In the genomic region with DNA sequence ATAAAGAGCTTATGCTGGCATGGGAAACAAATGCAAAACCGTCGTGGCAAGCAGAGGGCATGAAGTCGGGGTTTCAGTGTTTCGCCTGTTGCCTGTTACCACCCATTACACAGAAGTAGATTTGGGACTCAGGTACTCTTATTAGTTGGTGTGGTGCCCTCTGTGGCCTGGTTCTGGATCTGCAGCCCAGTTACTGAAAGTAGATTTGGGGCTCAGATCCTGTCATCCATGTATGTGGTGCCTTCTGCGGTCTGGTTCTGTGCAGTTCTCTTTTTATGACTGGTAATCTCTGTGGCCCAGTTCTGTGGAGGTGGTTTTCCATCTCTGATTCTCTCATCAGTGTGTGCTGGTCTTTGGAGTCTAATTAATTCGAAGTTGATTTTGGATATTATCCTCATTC, we compare ENCODE assay signal across 9 cellular contexts. TPM values are rescaled to one million over a fixed set of nuclear protein-coding genes. Genes with fewer than 3 reads are reported as not detected.
A peak's percentile ranks its signal among the peaks of the same experiment; 100 is the strongest.
DNase-seq lines count a peak whose midpoint lies in the region; ATAC-seq and TF ChIP-seq lines count a peak whose summit lies in the region.
"Had no signal": no experiment of that assay in that cellular context is flagged by ENCODE, and none has a peak within 500 bp of the region (broad histone marks: within the 10 kb centered on the region; RNA-seq: fewer than 3 reads in every experiment).

No MANE protein-coding gene starts in this region.

- DNase-seq in Calu3 (peak; percentile 12), WERI-Rb-1 (peak; percentile 55), glomerular visceral epithelial cell (ENCODE audit: extremely low spot score) (peak; percentile 22), upper lobe of right lung (no peak), dedifferentiated amniotic fluid mesenchymal stem cell (ENCODE audit: extremely low spot score) (no peak)
- DNase-seq in activated T-helper 1 cell treated with anti-CD3 and anti-CD28 coated beads, Interleukin-12 subunit alpha, Interleukin-12 subunit beta, Interleukin-2, Interleukin-4 antibody, amounts not matched to agents 30 ng/mL and 10 ng/mL and 1 ng/mL, durations not matched to agents 14 hours and 24 hours and 36 hours (ENCODE audit: low spot score), result no peak

- no peaks in the 10 kb centered on the region for H3K27me3 Mint-ChIP-seq in Calu3 (ENCODE audit: unreplicated experiment)
- peaks cover 3% of the 10 kb centered on the region for H3K27me3 Mint-ChIP-seq in activated T-helper 1 cell treated with anti-CD3 and anti-CD28 coated beads, Interleukin-12 subunit alpha, Interleukin-12 subunit beta, Interleukin-2, Interleukin-4 antibody, amounts not matched to agents 30 ng/mL and 10 ng/mL and 1 ng/mL, durations not matched to agents 14 hours and 24 hours and 36 hours (ENCODE audit: insufficient read depth)

- H3K4me1 Mint-ChIP-seq in Calu3 (ENCODE audit: low read depth, unreplicated experiment), result no peaks in the 10 kb centered on the region
- no peaks in the 10 kb centered on the region for H3K4me1 Mint-ChIP-seq in activated T-helper 1 cell treated with anti-CD3 and anti-CD28 coated beads, Interleukin-12 subunit alpha, Interleukin-12 subunit beta, Interleukin-2, Interleukin-4 antibody, amounts not matched to agents 30 ng/mL and 10 ng/mL and 1 ng/mL, durations not matched to agents 14 hours and 24 hours and 36 hours (ENCODE audit: low read depth)

- H3K4me3 Mint-ChIP-seq in Calu3 (ENCODE audit: low read depth, unreplicated experiment), result no peak overlapping the region
- H3K4me3 Mint-ChIP-seq in activated T-helper 1 cell treated with anti-CD3 and anti-CD28 coated beads, Interleukin-12 subunit alpha, Interleukin-12 subunit beta, Interleukin-2, Interleukin-4 antibody, amounts not matched to agents 30 ng/mL and 10 ng/mL and 1 ng/mL, durations not matched to agents 14 hours and 24 hours and 36 hours, result no peak overlapping the region

- H3K9me3 Mint-ChIP-seq in Calu3 (ENCODE audit: low read depth, unreplicated experiment), result no peaks in the 10 kb centered on the region
- H3K9me3 Mint-ChIP-seq in activated T-helper 1 cell treated with anti-CD3 and anti-CD28 coated beads, Interleukin-12 subunit alpha, Interleukin-12 subunit beta, Interleukin-2, Interleukin-4 antibody, amounts not matched to agents 30 ng/mL and 10 ng/mL and 1 ng/mL, durations not matched to agents 14 hours and 24 hours and 36 hours, result no peaks in the 10 kb centered on the region

- H3K36me3 ChIP-seq in WERI-Rb-1 (peaks cover 20% of the 10 kb centered on the region), upper lobe of right lung (no peaks in the 10 kb centered on the region)
- H3K36me3 ChIP-seq: SJCRH30 had no signal

- intact Hi-C loops in Calu3 (cut with micrococcal nuclease; ENCODE audit: unreplicated experiment), result no loop called here
- intact Hi-C loops in upper lobe of right lung (cut with DNase I), result no loop called here
- intact Hi-C loops in activated T-helper 1 cell treated with anti-CD3 and anti-CD28 coated beads, Interleukin-12 subunit alpha, Interleukin-12 subunit beta, Interleukin-2, Interleukin-4 antibody, amounts not matched to agents 30 ng/mL and 10 ng/mL and 1 ng/mL, durations not matched to agents 14 hours and 24 hours and 36 hours (cut with micrococcal nuclease), result no loop called here

- H3K36me3 Mint-ChIP-seq in Calu3 (ENCODE audit: insufficient read depth, unreplicated experiment), result no peaks in the 10 kb centered on the region
- H3K36me3 Mint-ChIP-seq in activated T-helper 1 cell treated with anti-CD3 and anti-CD28 coated beads, Interleukin-12 subunit alpha, Interleukin-12 subunit beta, Interleukin-2, Interleukin-4 antibody, amounts not matched to agents 30 ng/mL and 10 ng/mL and 1 ng/mL, durations not matched to agents 14 hours and 24 hours and 36 hours (ENCODE audit: low read depth), result no peaks in the 10 kb centered on the region

- H3K4me1 ChIP-seq in upper lobe of right lung, result no peaks in the 10 kb centered on the region
- H3K4me1 ChIP-seq: SJCRH30 had no signal

- no peak for TF ChIP-seq CTCF in Calu3 (IDR thresholded peaks at IDR 0.05; ENCODE audit: unreplicated experiment)
- TF ChIP-seq CTCF in WERI-Rb-1 (IDR thresholded peaks at IDR 0.05; ENCODE audit: low read depth, low read length), result peak; percentile 80
- TF ChIP-seq CTCF in upper lobe of right lung (IDR thresholded peaks at IDR 0.05), result peak; percentile 43

- BruUV-seq in Calu3 (replicated peaks; lab: Mats Ljungman, UMichigan), result no TSS peak

- H3K27ac ChIP-seq in WERI-Rb-1 (no peak overlapping the region), upper lobe of right lung (no peak overlapping the region)
- H3K27ac ChIP-seq: SJCRH30 had no signal

- CTCF ChIA-PET in Calu3 (lab: Charles Lee), result no interaction called here

- H3K27me3 ChIP-seq in WERI-Rb-1 (ENCODE audit: insufficient read depth, low read depth, severe bottlenecking) (no peaks in the 10 kb centered on the region), upper lobe of right lung (no peaks in the 10 kb centered on the region)
- H3K27me3 ChIP-seq: SJCRH30 had no signal

- H3K27ac Mint-ChIP-seq in Calu3 (ENCODE audit: unreplicated experiment), result no peak overlapping the region
- H3K27ac Mint-ChIP-seq in activated T-helper 1 cell treated with anti-CD3 and anti-CD28 coated beads, Interleukin-12 subunit alpha, Interleukin-12 subunit beta, Interleukin-2, Interleukin-4 antibody, amounts not matched to agents 30 ng/mL and 10 ng/mL and 1 ng/mL, durations not matched to agents 14 hours and 24 hours and 36 hours, result no peak overlapping the region

- no peak overlapping the region for H3K4me3 ChIP-seq in WERI-Rb-1 (ENCODE audit: low read depth, low read length)
- no peak overlapping the region for H3K4me3 ChIP-seq in upper lobe of right lung
- H3K4me3 ChIP-seq: SJCRH30 had no signal

- peak; percentile 63 for ATAC-seq in GM18907 (IDR thresholded peaks at IDR 0.05; ENCODE audit: unreplicated experiment)
- ATAC-seq in HG03354 (IDR thresholded peaks at IDR 0.05; ENCODE audit: poor library complexity, severe bottlenecking, unreplicated experiment), result peak; percentile 81
- ATAC-seq in upper lobe of right lung, result peak; percentile 49

- H3K9me3 ChIP-seq in WERI-Rb-1 (ENCODE audit: severe bottlenecking), result no peaks in the 10 kb centered on the region
- H3K9me3 ChIP-seq in upper lobe of right lung, result no peaks in the 10 kb centered on the region
- H3K9me3 ChIP-seq: SJCRH30 had no signal

RNA-seq across cellular contexts. Expression of a gene that starts 45.2 kb away (rescaled TPM):
- total RNA-seq in Calu3 (2022), result 13.8 and 14.3 TPM in 2 replicates
- 14.2 TPM for total RNA-seq in upper lobe of right lung
- total RNA-seq in activated T-helper 1 cell treated with anti-CD3 and anti-CD28 coated beads, Interleukin-12 subunit alpha, Interleukin-12 subunit beta, Interleukin-2, Interleukin-4 antibody, amounts not matched to agents 30 ng/mL and 10 ng/mL and 1 ng/mL, durations not matched to agents 14 hours and 24 hours and 36 hours, result 29.0 TPM in 2 replicates

Comparison
In these comparisons a context has a peak if more than half of its experiments do, and no peak if none do; other contexts are left out.
1. DNase-seq: peak in Calu3 (single experiment), WERI-Rb-1 (single experiment) and glomerular visceral epithelial cell (single experiment); none in upper lobe of right lung (single experiment), dedifferentiated amniotic fluid mesenchymal stem cell (single experiment) and activated T-helper 1 cell treated with anti-CD3 and anti-CD28 coated beads, Interleukin-12 subunit alpha, Interleukin-12 subunit beta, Interleukin-2, Interleukin-4 antibody, amounts not matched to agents 30 ng/mL and 10 ng/mL and 1 ng/mL, durations not matched to agents 14 hours and 24 hours and 36 hours (single experiment).
2. Peak in every context shown above with its lines, with median percentiles within 50 percentile points of each other: ATAC-seq.